Comparison of ENCODE assay signal across 8 cellular contexts in genomic region chr19:38685666-38686529, GRCh38. TPM values are rescaled to one million over a fixed set of nuclear protein-coding genes. Genes with fewer than 3 reads are reported as not detected.
DNase-seq lines count a peak whose midpoint lies in the region; ATAC-seq, FAIRE-seq and TF ChIP-seq lines count a peak whose summit lies in the region.

No MANE protein-coding gene starts in this region.

- intact Hi-C loops in CD4-positive, alpha-beta memory T cell (cut with micrococcal nuclease): no loop called here
- intact Hi-C loops in esophagus muscularis mucosa (cut with DNase I) (no loop called here), prostate gland (cut with DNase I) (no loop called here)

- peak overlapping the region; percentile 83 to 94 (median 92) for H3K27ac Mint-ChIP-seq in CD4-positive, alpha-beta memory T cell
- peak overlapping the region; percentile 80 for H3K27ac Mint-ChIP-seq in T-helper 2 cell treated with Interferon-gamma antibody and Interleukin-4, amounts not matched to agents 5 μg/mL and 100 μg/mL, for 36 hours

- no peak for FAIRE-seq in GM12892 (lab: Jason Lieb, UNC)

- H3K4me3 Mint-ChIP-seq in CD4-positive, alpha-beta memory T cell: peak overlapping the region; percentile 57 to 81 (median 66)
- peak overlapping the region; percentile 63 for H3K4me3 Mint-ChIP-seq in T-helper 2 cell treated with Interferon-gamma antibody and Interleukin-4, amounts not matched to agents 5 μg/mL and 100 μg/mL, for 36 hours

- no peaks in the 10 kb centered on the region for H3K27me3 Mint-ChIP-seq in CD4-positive, alpha-beta memory T cell
- H3K27me3 Mint-ChIP-seq in T-helper 2 cell treated with Interferon-gamma antibody and Interleukin-4, amounts not matched to agents 5 μg/mL and 100 μg/mL, for 36 hours (ENCODE audit: low read depth): no peaks in the 10 kb centered on the region

- H3K36me3 ChIP-seq in CD4-positive, alpha-beta memory T cell (ENCODE audit: insufficient read depth, low read length): no peaks in the 10 kb centered on the region
- no peaks in the 10 kb centered on the region for H3K36me3 ChIP-seq in esophagus muscularis mucosa
- H3K36me3 ChIP-seq in prostate gland: no peaks in the 10 kb centered on the region

- H3K27ac ChIP-seq in CD4-positive, alpha-beta memory T cell (ENCODE audit: low read depth, low read length): peak overlapping the region; percentile 58
- H3K27ac ChIP-seq in esophagus muscularis mucosa (replicated peaks in 1 of 4) (peak overlapping the region; percentile 87 to 98 (median 96)), prostate gland (peak overlapping the region; percentile 94 to 96)

- no peak for TF ChIP-seq EP300 in esophagus muscularis mucosa (IDR thresholded peaks at IDR 0.05)

- POLR2A ChIA-PET in CD4-positive, alpha-beta memory T cell (lab: Charles Lee; ENCODE audit: partially characterized antibody): interaction anchor here (1.3 to 2.5 kb wide), 5 partner anchors 16 to 51 kb away, joined by 3 to 18 read pairs (median 7); partner anchors contain the start of gene ACTN4

- TF ChIP-seq CTCF in esophagus muscularis mucosa (IDR thresholded peaks at IDR 0.05): peak in 2 of 3 experiments; percentile 38 to 57
- TF ChIP-seq CTCF in prostate gland (IDR thresholded peaks at IDR 0.05): peak in 3 of 4 experiments; percentile 8 to 52 (median 45)

- WGBS in esophagus muscularis mucosa: 23% methylated on average over 10 of the region's 10 CpGs
- WGBS in prostate gland: 9% methylated on average over 10 of the region's 10 CpGs

- peak in 2 of 5 donors; percentile 30 to 46 for DNase-seq in CD4-positive, alpha-beta memory T cell
- DNase-seq in HK-2 (ENCODE audit: unreplicated experiment) (peak; percentile 52), esophagus muscularis mucosa (ENCODE audit: extremely low spot score) (no peak), prostate gland (ENCODE audit: low spot score) (no peak), NCI-H2029 (lab: John Stamatoyannopoulos, UW) (no peak), GM12892 (ENCODE audit: insufficient read length) (no peak)
- no peak for DNase-seq in T-helper 2 cell treated with Interferon-gamma antibody and Interleukin-4, amounts not matched to agents 5 μg/mL and 100 μg/mL, for 36 hours (ENCODE audit: low spot score)

- H3K9me3 Mint-ChIP-seq in CD4-positive, alpha-beta memory T cell: no peaks in the 10 kb centered on the region
- peaks cover 5% of the 10 kb centered on the region for H3K9me3 Mint-ChIP-seq in T-helper 2 cell treated with Interferon-gamma antibody and Interleukin-4, amounts not matched to agents 5 μg/mL and 100 μg/mL, for 36 hours

- no peak for TF ChIP-seq POLR2A in esophagus muscularis mucosa (IDR thresholded peaks at IDR 0.05; ENCODE audit: low read depth)
- no peak for TF ChIP-seq POLR2A in prostate gland (IDR thresholded peaks at IDR 0.05)
- no peak for TF ChIP-seq POLR2A in GM12892 (IDR thresholded peaks at IDR 0.05; ENCODE audit: low read depth, low read length)

- H3K9me3 ChIP-seq in CD4-positive, alpha-beta memory T cell (ENCODE audit: control insufficient read depth in 1 of 2, low read length in 2 of 2): no peaks in the 10 kb centered on the region
- H3K9me3 ChIP-seq in esophagus muscularis mucosa (no peaks in the 10 kb centered on the region), prostate gland (no peaks in the 10 kb centered on the region)

- H3K4me1 ChIP-seq in CD4-positive, alpha-beta memory T cell (ENCODE audit: insufficient read depth, low read length): peaks cover 96% of the 10 kb centered on the region
- H3K4me1 ChIP-seq in esophagus muscularis mucosa (peaks cover 97 to 99% (median 98%) of the 10 kb centered on the region in 4 donors), prostate gland (replicated peaks) (peaks cover 34% of the 10 kb centered on the region)

- no peak overlapping the region for H3K4me3 ChIP-seq in CD4-positive, alpha-beta memory T cell (ENCODE audit: low read length in 2 of 2)
- H3K4me3 ChIP-seq in esophagus muscularis mucosa (peak overlapping the region in 1 of 4 donors; percentile 2), prostate gland (no peak overlapping the region)

- no peak for ATAC-seq in GM18873 (IDR thresholded peaks at IDR 0.05; ENCODE audit: low FRiP score, unreplicated experiment)

- peaks cover 51 to 90% (median 74%) of the 10 kb centered on the region in 4 donors for H3K4me1 Mint-ChIP-seq in CD4-positive, alpha-beta memory T cell
- peaks cover 75% of the 10 kb centered on the region for H3K4me1 Mint-ChIP-seq in T-helper 2 cell treated with Interferon-gamma antibody and Interleukin-4, amounts not matched to agents 5 μg/mL and 100 μg/mL, for 36 hours (ENCODE audit: low read depth)

- peaks cover 5 to 11% of the 10 kb centered on the region in 2 donors for H3K36me3 Mint-ChIP-seq in CD4-positive, alpha-beta memory T cell
- H3K36me3 Mint-ChIP-seq in T-helper 2 cell treated with Interferon-gamma antibody and Interleukin-4, amounts not matched to agents 5 μg/mL and 100 μg/mL, for 36 hours (ENCODE audit: low read depth): peaks cover 43% of the 10 kb centered on the region

- H3K27me3 ChIP-seq in CD4-positive, alpha-beta memory T cell (ENCODE audit: insufficient read depth, low read length): no peaks in the 10 kb centered on the region
- H3K27me3 ChIP-seq in esophagus muscularis mucosa (no peaks in the 10 kb centered on the region), prostate gland (replicated peaks; ENCODE audit: insufficient read depth) (no peaks in the 10 kb centered on the region)

- CTCF ChIA-PET in CD4-positive, alpha-beta memory T cell (lab: Charles Lee; ENCODE audit: partially characterized antibody): interaction anchor here (0.6 to 1.3 kb wide), 3 partner anchors 12 to 780 kb away, joined by 3 to 5 read pairs (median 3); partner anchors contain the start of genes ACTN4 and WDR87

RNA-seq across cellular contexts. Expression of gene ACTN4, which starts 38.4 kb away (rescaled TPM):
- 100 to 1,000 TPM; 151 to 155 TPM for total RNA-seq in CD4-positive, alpha-beta memory T cell
- polyA plus RNA-seq in CD4-positive, alpha-beta memory T cell: 10 to 100 TPM in 1 of 2 donors, 1 to 10 TPM in 1; 4.0 to 24.4 TPM
- 100 to 1,000 TPM; 416 to 816 (median 598) TPM for total RNA-seq in esophagus muscularis mucosa
- total RNA-seq in prostate gland: 100 to 1,000 TPM; 312 to 330 TPM
- polyA plus RNA-seq in GM12892 (2012; ENCODE audit: missing spikeins): 113 TPM

RNA-seq across cellular contexts. Expression of gene CAPN12, which starts 58.4 kb away (rescaled TPM):
- total RNA-seq in CD4-positive, alpha-beta memory T cell: 10 to 100 TPM; 16.8 to 19.5 TPM
- 1 to 10 TPM; 3.9 to 9.9 TPM for polyA plus RNA-seq in CD4-positive, alpha-beta memory T cell
- 1 to 10 TPM in 3 of 4 donors, under 1 TPM in 1; 0.83 to 2.1 (median 1.6) TPM for total RNA-seq in esophagus muscularis mucosa
- 1 to 10 TPM; 2.3 to 6.0 TPM for total RNA-seq in prostate gland
- polyA plus RNA-seq in GM12892 (2012; ENCODE audit: missing spikeins): 5.8 TPM
